ENCODE assay signal across 8 cellular contexts in the genomic region with DNA sequence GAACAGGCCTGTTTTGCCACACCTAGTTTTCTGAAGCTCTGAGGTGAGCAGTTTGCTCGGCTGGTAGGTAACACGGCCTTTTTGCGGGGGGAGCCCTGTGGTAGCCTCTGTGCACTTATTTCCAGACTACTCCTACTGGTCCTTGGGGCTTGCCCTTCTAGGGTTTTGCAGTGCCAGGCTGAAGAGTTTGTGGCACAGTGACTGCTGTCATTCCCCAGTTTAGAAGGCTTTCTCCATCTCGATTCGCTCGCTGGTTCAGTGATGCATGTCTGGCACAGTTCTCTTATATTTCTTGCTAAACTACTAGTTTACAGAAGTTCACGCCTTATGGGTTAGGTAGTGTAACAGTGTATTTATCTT. TPM values are rescaled to one million over a fixed set of nuclear protein-coding genes. Genes with fewer than 3 reads are reported as not detected.
DNase-seq lines count a peak whose midpoint lies in the region; ATAC-seq, FAIRE-seq and TF ChIP-seq lines count a peak whose summit lies in the region.

No MANE protein-coding gene starts in this region.

- peak overlapping the region; percentile 100 for H2AFZ ChIP-seq in fibroblast of lung (ENCODE audit: low read length)

- TF ChIP-seq CTCF in activated B cell treated with CpG ODN at 0.5 μM for 24 hours (IDR thresholded peaks at IDR 0.05) (no peak), fibroblast of lung (conservative IDR thresholded peaks at IDR 0.05 in 1 of 2, IDR thresholded peaks at IDR 0.05 in 1 of 2; ENCODE audit: low read depth in 1 of 2, low read length in 2 of 2) (no peak), sigmoid colon (IDR thresholded peaks at IDR 0.05) (no peak)

- H3K27ac ChIP-seq in fibroblast of lung (ENCODE audit: insufficient read depth, low read length): peak overlapping the region; percentile 87
- H3K27ac ChIP-seq in sigmoid colon: no peak overlapping the region

- H3K27ac Mint-ChIP-seq in activated B cell treated with CpG ODN at 0.5 μM for 24 hours: peak overlapping the region; percentile 98

- no peaks in the 10 kb centered on the region for H3K9me3 Mint-ChIP-seq in activated B cell treated with CpG ODN at 0.5 μM for 24 hours

- no peaks in the 10 kb centered on the region for H3K27me3 Mint-ChIP-seq in activated B cell treated with CpG ODN at 0.5 μM for 24 hours

- DNase-seq in CD1c-positive myeloid dendritic cell (ENCODE audit: extremely low spot score) (peak; percentile 29), HK-2 (ENCODE audit: unreplicated experiment) (peak; percentile 22), activated B cell treated with CpG ODN at 0.5 μM for 24 hours (peak; percentile 17), fibroblast of lung (ENCODE audit: low read depth in 2 of 2) (peak; percentile 3 to 22), sigmoid colon (no peak), H54 (ENCODE audit: insufficient read length, low spot score) (no peak)

- H3K4me2 ChIP-seq in fibroblast of lung (ENCODE audit: extremely low read depth, insufficient read depth, low read length): peak overlapping the region; percentile 71

- peaks cover 16% of the 10 kb centered on the region for H3K36me3 Mint-ChIP-seq in activated B cell treated with CpG ODN at 0.5 μM for 24 hours (ENCODE audit: low read depth)

- H3K4me3 ChIP-seq in fibroblast of lung (replicated peaks in 1 of 4; ENCODE audit: control extremely low read depth in 1 of 4, insufficient read depth in 1 of 4, low read depth in 3 of 4, low read length in 4 of 4): peak overlapping the region; percentile 78 to 98 (median 92)
- H3K4me3 ChIP-seq in sigmoid colon: peak overlapping the region in 3 of 4 donors; percentile 69 to 72 (median 70)

- H3K4me3 Mint-ChIP-seq in activated B cell treated with CpG ODN at 0.5 μM for 24 hours: peak overlapping the region; percentile 96

- H3K4me1 ChIP-seq in fibroblast of lung (ENCODE audit: control insufficient read depth, extremely low read depth, insufficient read depth, low read length): no peaks in the 10 kb centered on the region
- peaks cover 0 to 19% (median 10%) of the 10 kb centered on the region in 4 donors for H3K4me1 ChIP-seq in sigmoid colon

- WGBS in sigmoid colon, 2 donors: 10 to 19% methylated on average over 7 of the region's 7 CpGs

- H3K36me3 ChIP-seq in fibroblast of lung (ENCODE audit: control insufficient read depth, insufficient read depth, low read length) (no peaks in the 10 kb centered on the region), sigmoid colon (no peaks in the 10 kb centered on the region)

- no peak for ATAC-seq in activated B cell treated with CpG ODN at 0.5 μM for 24 hours (ENCODE audit: low read depth)
- no peak for ATAC-seq in HG03175 (IDR thresholded peaks at IDR 0.05; ENCODE audit: unreplicated experiment)
- no peak for ATAC-seq in HG03097 (IDR thresholded peaks at IDR 0.05; ENCODE audit: low FRiP score, unreplicated experiment)

- no peaks in the 10 kb centered on the region for H4K20me1 ChIP-seq in fibroblast of lung (ENCODE audit: control insufficient read depth, extremely low read depth, insufficient read depth, low read length)

- peak overlapping the region; percentile 11 for H3K9ac ChIP-seq in fibroblast of lung (ENCODE audit: insufficient read depth, low read length)

- intact Hi-C loops in activated B cell treated with CpG ODN at 0.5 μM for 24 hours (cut with micrococcal nuclease): loop anchor here (5.0 to 10.0 kb wide), 2 partner anchors 707 to 820 kb away; partner anchors contain the start of genes FAS and STAMBPL1
- intact Hi-C loops in sigmoid colon (cut with DNase I): loop anchor here (5.0 to 10.0 kb wide), 2 partner anchors 275 to 447 kb away; partner anchors contain the start of gene LIPA

- H3K9me3 ChIP-seq in fibroblast of lung (ENCODE audit: control insufficient read depth, insufficient read depth, low read depth, low read length) (no peaks in the 10 kb centered on the region), sigmoid colon (no peaks in the 10 kb centered on the region)

- CTCF ChIA-PET in activated B cell treated with CpG ODN at 0.5 μM for 24 hours (lab: Charles Lee): interaction anchor here (0.8 to 1.9 kb wide), 2 partner anchors 56 to 485 kb away, joined by 3 to 4 read pairs; no protein-coding TSS in a partner anchor

- peaks cover 57% of the 10 kb centered on the region for H3K79me2 ChIP-seq in fibroblast of lung (ENCODE audit: control insufficient read depth, insufficient read depth, low read length)

- H3K4me1 Mint-ChIP-seq in activated B cell treated with CpG ODN at 0.5 μM for 24 hours: peaks cover 41% of the 10 kb centered on the region

- TF ChIP-seq EP300 in sigmoid colon (IDR thresholded peaks at IDR 0.05): no peak

- no peaks in the 10 kb centered on the region for H3K27me3 ChIP-seq in fibroblast of lung (ENCODE audit: control insufficient read depth, insufficient read depth, low read length)
- no peaks in the 10 kb centered on the region for H3K27me3 ChIP-seq in sigmoid colon

- FAIRE-seq in H54 (lab: Jason Lieb, UNC): no peak

- TF ChIP-seq POLR2A in sigmoid colon (IDR thresholded peaks at IDR 0.05) (no peak), H54 (IDR thresholded peaks at IDR 0.05; ENCODE audit: low read depth, low read length) (no peak)

- POLR2A ChIA-PET in activated B cell treated with CpG ODN at 0.5 μM for 24 hours (lab: Charles Lee): interaction anchor here (0.6 to 1.8 kb wide), 7 partner anchors 10 to 289 kb away, joined by 3 to 28 read pairs (median 6); no protein-coding TSS in a partner anchor

RNA-seq across cellular contexts. Expression of gene KIF20B, which starts 0.7 kb away (rescaled TPM):
- total RNA-seq in activated B cell treated with CpG ODN at 0.5 μM for 24 hours (23.8 and 24.0 TPM in 2 replicates), fibroblast of lung (6.7 and 9.2 TPM in 2 replicates), sigmoid colon (1 to 10 TPM; 1.7 to 2.9 (median 2.7) TPM)
- polyA plus RNA-seq in fibroblast of lung (5.6 and 13.7 TPM in 2 replicates), sigmoid colon (1 to 10 TPM in 2 of 3 donors, under 1 TPM in 1; 0.60 to 5.0 (median 1.2) TPM)
- 4.2 and 10.8 TPM in 2 replicates for polyA plus RNA-seq in fibroblast of lung (2012)
- 0.16 and 1.2 TPM in 2 replicates for polyA minus RNA-seq in fibroblast of lung (ENCODE audit: low replicate concordance)

RNA-seq across cellular contexts. Expression of gene PANK1, which starts 57.1 kb away (rescaled TPM):
- 1.8 and 1.9 TPM in 2 replicates for total RNA-seq in activated B cell treated with CpG ODN at 0.5 μM for 24 hours
- total RNA-seq in fibroblast of lung: 5.9 and 9.2 TPM in 2 replicates
- 4.2 and 5.3 TPM in 2 replicates for polyA plus RNA-seq in fibroblast of lung
- polyA plus RNA-seq in fibroblast of lung (2012): 3.2 and 4.2 TPM in 2 replicates
- polyA minus RNA-seq in fibroblast of lung (ENCODE audit: low replicate concordance): 0.55 and 3.2 TPM in 2 replicates
- total RNA-seq in sigmoid colon: 1 to 10 TPM; 1.6 to 6.1 (median 3.7) TPM
- polyA plus RNA-seq in sigmoid colon: 10 to 100 TPM in 2 of 3 donors, 1 to 10 TPM in 1; 7.5 to 26.4 (median 18.0) TPM

Comparison
In these comparisons a context has a peak if more than half of its experiments do, and no peak if none do; other contexts are left out.
1. DNase-seq: peak in CD1c-positive myeloid dendritic cell (single experiment), HK-2 (single experiment), activated B cell treated with CpG ODN at 0.5 μM for 24 hours (single experiment) and fibroblast of lung (2 of 2); none in sigmoid colon (single experiment) and H54 (single experiment).